ENCODE assay signal across 18 cellular contexts in the genomic region with DNA sequence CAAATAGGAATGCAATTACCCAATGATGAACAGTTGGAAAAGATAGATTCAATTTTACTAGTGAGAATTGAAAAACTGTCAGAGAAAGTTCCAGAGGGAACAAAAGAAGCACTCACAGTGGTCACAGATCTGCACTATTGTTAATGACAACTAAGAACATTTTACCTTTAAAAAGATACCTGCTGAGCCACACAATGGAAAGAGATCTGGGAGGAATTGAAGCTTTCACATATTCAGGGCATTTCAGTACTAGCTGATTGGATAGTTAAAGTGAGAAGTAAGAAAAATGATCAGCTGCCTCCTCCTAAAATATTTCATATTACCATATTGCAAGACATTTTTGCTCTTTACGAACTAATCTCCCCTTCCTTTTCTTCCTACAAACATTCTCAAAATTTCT.
"Had no signal": no experiment of that assay in that cellular context is flagged by ENCODE, and none has a peak within 500 bp of the region (broad histone marks: within the 10 kb centered on the region; RNA-seq: fewer than 3 reads in every experiment).

No MANE protein-coding gene starts in this region.

- H3K9me3 ChIP-seq: lower lobe of right lung, stomach, vagina had no signal

- H3K27me3 ChIP-seq: stomach, vagina had no signal

- H3K4me1 ChIP-seq: lower lobe of right lung, stomach, vagina had no signal

- DNase-seq: activated B cell treated with CpG ODN at 0.5 μM for 24 hours; activated CD4-positive, alpha-beta T cell treated with anti-CD3 and anti-CD28 coated beads, Interleukin-2, amount 10 ng/mL, durations not matched to agents 7 days and 5 days; activated CD8-positive, alpha-beta T cell treated with anti-CD3 and anti-CD28 coated beads, Interleukin-2, amount 10 ng/mL, durations not matched to agents 7 days and 5 days; activated naive CD4-positive, alpha-beta T cell treated with anti-CD3 and anti-CD28 coated beads for 36 hours; activated T-cell treated with anti-CD3 and anti-CD28 coated beads, Interleukin-2, amount 50 U/mL, for 4 hours; caudate nucleus; foreskin fibroblast; left cardiac atrium; lower lobe of right lung; natural killer cell; stimulated activated CD4-positive, alpha-beta T cell treated with anti-CD3 and anti-CD28 coated beads, Interleukin-4, amount 100 ng/mL, for 24 hours; stomach; trophoblast cell had no signal

- H3K27ac ChIP-seq: epithelial cell of prostate, lower lobe of right lung, stomach, vagina had no signal

- ATAC-seq: activated CD8-positive, alpha-beta T cell treated with anti-CD3 and anti-CD28 coated beads, Interleukin-2, amount 10 ng/mL, durations not matched to agents 7 days and 5 days; activated T-cell treated with anti-CD3 and anti-CD28 coated beads, Interleukin-2, amount 50 U/mL, for 4 hours; left cardiac atrium; lower lobe of right lung; natural killer cell; sciatic nerve; stimulated activated effector memory CD8-positive, alpha-beta T cell treated with anti-CD3 and anti-CD28 coated beads, Interleukin-12 subunit alpha, Interleukin-12 subunit beta, amount 100 ng/mL, for 72 hours had no signal

- H3K36me3 ChIP-seq: lower lobe of right lung, stomach, vagina had no signal

- H3K4me3 ChIP-seq: lower lobe of right lung, smooth muscle cell, stomach, vagina had no signal
